In genomic region chr5:68267044-68267443, GRCh38 we compare ENCODE assay signal across 11 cellular contexts. TPM values are rescaled to one million over a fixed set of nuclear protein-coding genes. Genes with fewer than 3 reads are reported as not detected.
DNase-seq lines count a peak whose midpoint lies in the region; ATAC-seq lines count a peak whose summit lies in the region.
"Had no signal": no experiment of that assay in that cellular context is flagged by ENCODE, and none has a peak within 500 bp of the region (broad histone marks: within the 10 kb centered on the region; RNA-seq: fewer than 3 reads in every experiment).

No MANE protein-coding gene starts in this region.

- no peak for ATAC-seq in stimulated activated naive CD8-positive, alpha-beta T cell treated with anti-CD3 and anti-CD28 coated beads, Interleukin-15, Interleukin-2, amounts not matched to agents 100 U/mL and 50 U/mL, for 24 hours
- ATAC-seq in natural killer cell treated with Interleukin-12 subunit alpha and Interleukin-12 subunit beta and Interleukin-15 and Interleukin-18, amount 100 ng/mL, for 72 hours = no peak
- ATAC-seq in GM21529 (IDR thresholded peaks at IDR 0.05; ENCODE audit: unreplicated experiment) (no peak), GM18868 (IDR thresholded peaks at IDR 0.05; ENCODE audit: unreplicated experiment) (no peak), HG02852 (IDR thresholded peaks at IDR 0.05; ENCODE audit: unreplicated experiment) (no peak)

- H3K4me1 Mint-ChIP-seq in stimulated activated naive CD8-positive, alpha-beta T cell treated with anti-CD3 and anti-CD28 coated beads, Interleukin-15, Interleukin-2, amounts not matched to agents 100 ng/mL and 50 ng/mL, for 24 hours (ENCODE audit: low read depth) = peaks cover 90% of the 10 kb centered on the region
- peaks cover 69 to 85% of the 10 kb centered on the region in 2 donors for H3K4me1 Mint-ChIP-seq in natural killer cell treated with Interleukin-12 subunit alpha and Interleukin-12 subunit beta and Interleukin-15 and Interleukin-18, amount 100 ng/mL, for 72 hours (ENCODE audit: low read depth in 2 of 2)

- H3K4me3 ChIP-seq in effector memory CD4-positive, alpha-beta T cell (ENCODE audit: insufficient read depth, low read depth, low read length, poor library complexity, severe bottlenecking) = no peak overlapping the region

- no peaks in the 10 kb centered on the region for H3K27me3 ChIP-seq in effector memory CD4-positive, alpha-beta T cell (replicated peaks; ENCODE audit: control insufficient read depth, insufficient read depth, low read length, poor library complexity, severe bottlenecking)

- H3K36me3 Mint-ChIP-seq in stimulated activated naive CD8-positive, alpha-beta T cell treated with anti-CD3 and anti-CD28 coated beads, Interleukin-15, Interleukin-2, amounts not matched to agents 100 ng/mL and 50 ng/mL, for 24 hours (ENCODE audit: low read depth) = no peaks in the 10 kb centered on the region
- H3K36me3 Mint-ChIP-seq in natural killer cell treated with Interleukin-12 subunit alpha and Interleukin-12 subunit beta and Interleukin-15 and Interleukin-18, amount 100 ng/mL, for 72 hours = no peaks in the 10 kb centered on the region

- no peaks in the 10 kb centered on the region for H3K27me3 Mint-ChIP-seq in stimulated activated naive CD8-positive, alpha-beta T cell treated with anti-CD3 and anti-CD28 coated beads, Interleukin-15, Interleukin-2, amounts not matched to agents 100 ng/mL and 50 ng/mL, for 24 hours
- H3K27me3 Mint-ChIP-seq in natural killer cell treated with Interleukin-12 subunit alpha and Interleukin-12 subunit beta and Interleukin-15 and Interleukin-18, amount 100 ng/mL, for 72 hours = no peaks in the 10 kb centered on the region

- H3K9me3 ChIP-seq in effector memory CD4-positive, alpha-beta T cell (ENCODE audit: control insufficient read depth, low read length) = no peaks in the 10 kb centered on the region

- peak overlapping the region; percentile 23 for H3K4me3 Mint-ChIP-seq in stimulated activated naive CD8-positive, alpha-beta T cell treated with anti-CD3 and anti-CD28 coated beads, Interleukin-15, Interleukin-2, amounts not matched to agents 100 ng/mL and 50 ng/mL, for 24 hours
- peak overlapping the region; percentile 28 for H3K4me3 Mint-ChIP-seq in natural killer cell treated with Interleukin-12 subunit alpha and Interleukin-12 subunit beta and Interleukin-15 and Interleukin-18, amount 100 ng/mL, for 72 hours

- peaks cover 32% of the 10 kb centered on the region for H3K4me1 ChIP-seq in effector memory CD4-positive, alpha-beta T cell (ENCODE audit: control insufficient read depth, insufficient read depth, low read length, poor library complexity, severe bottlenecking)

- H3K36me3 ChIP-seq in effector memory CD4-positive, alpha-beta T cell (ENCODE audit: control insufficient read depth, insufficient read depth, low read length) = no peaks in the 10 kb centered on the region

- peak overlapping the region; percentile 19 for H3K27ac ChIP-seq in effector memory CD4-positive, alpha-beta T cell (ENCODE audit: insufficient read depth, low read length, poor library complexity, severe bottlenecking)

- peak overlapping the region; percentile 38 for H3K27ac Mint-ChIP-seq in stimulated activated naive CD8-positive, alpha-beta T cell treated with anti-CD3 and anti-CD28 coated beads, Interleukin-15, Interleukin-2, amounts not matched to agents 100 ng/mL and 50 ng/mL, for 24 hours
- peak overlapping the region; percentile 64 to 88 for H3K27ac Mint-ChIP-seq in natural killer cell treated with Interleukin-12 subunit alpha and Interleukin-12 subunit beta and Interleukin-15 and Interleukin-18, amount 100 ng/mL, for 72 hours

- no peaks in the 10 kb centered on the region for H3K9me3 Mint-ChIP-seq in stimulated activated naive CD8-positive, alpha-beta T cell treated with anti-CD3 and anti-CD28 coated beads, Interleukin-15, Interleukin-2, amounts not matched to agents 100 ng/mL and 50 ng/mL, for 24 hours
- no peaks in the 10 kb centered on the region for H3K9me3 Mint-ChIP-seq in natural killer cell treated with Interleukin-12 subunit alpha and Interleukin-12 subunit beta and Interleukin-15 and Interleukin-18, amount 100 ng/mL, for 72 hours

- no peak for DNase-seq in stimulated activated naive CD8-positive, alpha-beta T cell treated with anti-CD3 and anti-CD28 coated beads, Interleukin-15, Interleukin-2, amounts not matched to agents 100 U/mL and 50 U/mL, for 24 hours
- DNase-seq in effector memory CD4-positive, alpha-beta T cell = no peak
- DNase-seq in natural killer cell treated with Interleukin-12 subunit alpha and Interleukin-12 subunit beta and Interleukin-15 and Interleukin-18, amount 100 ng/mL, for 72 hours (ENCODE audit: low spot score) = no peak
- DNase-seq in hippocampal formation (lab: John Stamatoyannopoulos, UW) = no peak
- DNase-seq: activated T-cell treated with anti-CD3 and anti-CD28 coated beads, Interleukin-2, amount 50 U/mL, for 48 hours; HCEC 1CT; Karpas-422 had no signal

RNA-seq across cellular contexts. Expression of gene PIK3R1, which starts 51.5 kb away (rescaled TPM):
- 100 to 1,000 TPM; 141 to 195 TPM for total RNA-seq in natural killer cell treated with Interleukin-12 subunit alpha and Interleukin-12 subunit beta and Interleukin-15 and Interleukin-18, amount 100 ng/mL, for 72 hours
